In the genomic region with DNA sequence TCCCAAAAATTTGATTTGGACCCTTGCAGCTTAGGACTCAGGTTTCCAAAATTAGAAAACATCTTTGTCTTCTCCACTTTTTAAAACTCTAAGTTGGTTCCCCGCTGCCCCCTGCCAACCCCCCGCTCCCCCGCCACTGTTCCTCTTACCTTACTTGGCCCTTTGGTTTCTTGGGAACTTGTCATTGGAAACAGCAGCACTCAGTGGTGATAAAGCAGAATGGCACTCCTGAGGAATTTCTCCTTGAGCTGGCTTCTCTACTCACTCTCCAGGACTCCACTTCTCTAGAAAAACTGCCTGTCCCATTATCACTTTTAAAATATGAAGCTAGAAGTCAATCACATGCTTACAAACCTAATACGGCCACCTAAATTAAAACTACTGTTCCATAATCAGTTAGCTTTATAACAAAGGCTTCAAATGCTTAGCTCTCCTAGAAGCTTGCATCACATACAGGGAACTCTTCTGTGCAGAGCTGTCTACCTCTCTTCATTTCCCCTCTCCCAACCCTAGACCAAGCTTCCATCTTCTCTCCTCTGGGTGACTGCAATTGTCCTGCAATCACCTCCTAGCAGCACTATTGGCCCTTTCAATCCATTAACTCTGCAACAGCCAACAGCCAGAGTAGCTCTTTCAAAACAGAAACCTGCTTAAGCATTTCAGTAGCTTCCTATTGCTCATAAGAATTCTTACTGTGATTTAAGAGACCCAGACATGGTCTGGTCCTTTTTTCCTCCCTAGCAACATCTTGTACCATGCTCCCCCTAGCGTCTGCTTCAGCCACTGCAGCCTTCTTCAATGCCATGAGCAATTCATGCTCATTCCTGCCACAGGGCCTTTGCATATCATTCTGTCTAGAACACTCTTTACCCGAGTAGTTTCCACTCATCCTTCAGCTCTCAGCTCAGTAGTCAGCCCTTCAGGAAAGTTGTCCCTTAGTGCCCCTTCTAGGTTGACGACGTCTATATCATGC, we compare ENCODE assay signal across 8 cellular contexts. TPM values are rescaled to one million over a fixed set of nuclear protein-coding genes. Genes with fewer than 3 reads are reported as not detected.
DNase-seq lines count a peak whose midpoint lies in the region; TF ChIP-seq lines count a peak whose summit lies in the region.

No MANE protein-coding gene starts in this region.

- POLR2A ChIA-PET in HEK293T (lab: Yijun Ruan, JAX): interaction anchor here (0.9 to 1.1 kb wide), 3 partner anchors 15 to 415 kb away, joined by 3 read pairs; a partner anchor contains a TSS
- POLR2A ChIA-PET in MCF 10A (lab: Yijun Ruan, JAX): interaction anchor here (0.7 to 2.8 kb wide), 5 partner anchors 10 to 294 kb away, joined by 3 to 15 read pairs (median 4); a partner anchor contains a TSS

- no peak overlapping the region for H3K27ac Mint-ChIP-seq in MCF 10A (ENCODE audit: low read depth, unreplicated experiment)

- CTCF ChIA-PET in HEK293T (lab: Yijun Ruan, JAX) (interaction anchor here (0.6 to 2.0 kb wide), 27 partner anchors 8 to 415 kb away, joined by 3 to 14 read pairs (median 4); no protein-coding TSS in a partner anchor), MCF 10A (lab: Yijun Ruan, JAX) (interaction anchor here (0.5 to 5.6 kb wide), 74 partner anchors 8 to 1475 kb away, joined by 3 to 193 read pairs (median 4); a partner anchor contains a TSS)

- no peaks in the 10 kb centered on the region for H3K27me3 Mint-ChIP-seq in MCF 10A (ENCODE audit: insufficient read depth, unreplicated experiment)

- H3K9me3 Mint-ChIP-seq in MCF 10A (ENCODE audit: unreplicated experiment): no peaks in the 10 kb centered on the region

- peak; percentile 61 for DNase-seq in GM13977 (ENCODE audit: low spot score)
- DNase-seq in HEK293T (ENCODE audit: extremely low spot score): peak; percentile 65
- peak; percentile 31 for DNase-seq in NCI-H1048 (lab: John Stamatoyannopoulos, UW)
- DNase-seq in UCSD-AML1 (lab: John Stamatoyannopoulos, UW; ENCODE audit: unreplicated experiment): peak; percentile 56
- DNase-seq in MCF 10A (ENCODE audit: unreplicated experiment): peak; percentile 72
- peak; percentile 82 for DNase-seq in iris pigment epithelial cell (ENCODE audit: low read depth)
- DNase-seq in stimulated activated CD4-positive, alpha-beta T cell treated with anti-CD3 and anti-CD28 coated beads, Interleukin-15, amount 100 ng/mL, for 48 hours (ENCODE audit: low read depth in 2 of 2): peak; percentile 62 to 79
- no peak for DNase-seq in NCI-H187 (lab: John Stamatoyannopoulos, UW)

- intact Hi-C loops in MCF 10A (cut with micrococcal nuclease): loop anchor here (1.0 to 2.0 kb wide), 4 partner anchors 30 to 294 kb away; no protein-coding TSS in a partner anchor

- H3K36me3 Mint-ChIP-seq in MCF 10A (ENCODE audit: insufficient read depth, unreplicated experiment): no peaks in the 10 kb centered on the region

- TF ChIP-seq CTCF in GM13977 (IDR thresholded peaks at IDR 0.05; ENCODE audit: extremely low read depth, insufficient read depth, missing control alignments): peak; percentile 89
- peak; percentile 57 for TF ChIP-seq CTCF in MCF 10A (IDR thresholded peaks at IDR 0.05; ENCODE audit: unreplicated experiment)

- BruUV-seq in MCF 10A (replicated peaks; lab: Mats Ljungman, UMichigan): no TSS peak

- no peak overlapping the region for H3K4me3 Mint-ChIP-seq in MCF 10A (ENCODE audit: unreplicated experiment)

- in situ Hi-C loops in GM13977 (cut with MboI; ENCODE audit: low pct_unique_long_range_greater_than_20kb, low sequenced_read_pairs, unreplicated experiment): no loop called here

- no peaks in the 10 kb centered on the region for H3K4me1 Mint-ChIP-seq in MCF 10A (ENCODE audit: insufficient read depth, unreplicated experiment)

TF ChIP-seq in HEK293T, 16 proteins besides CTCF, POLR2A, EP300 and RAD21:
- TF ChIP-seq NFRKB (IDR thresholded peaks at IDR 0.05): no peak
- no peak for TF ChIP-seq HDGF (IDR thresholded peaks at IDR 0.05; ENCODE audit: borderline replicate concordance)
- TF ChIP-seq SUZ12 (IDR thresholded peaks at IDR 0.05): no peak
- TF ChIP-seq CTBP1 (IDR thresholded peaks at IDR 0.05; ENCODE audit: borderline replicate concordance): peak; percentile 34; the same call in 1 of the 2 replicates
TF ChIP-seq in HEK293T: peak in this region for 1.

RNA-seq across cellular contexts. Expression of a gene that starts 15.2 kb away (rescaled TPM):
- 5.4 and 7.5 TPM in 2 replicates for total RNA-seq in MCF 10A (2022)

Comparison
In these comparisons a context has a peak if more than half of its experiments do, and no peak if none do; other contexts are left out.
1. DNase-seq: peak in GM13977 (single experiment), HEK293T (single experiment), NCI-H1048 (single experiment), UCSD-AML1 (single experiment), MCF 10A (single experiment), iris pigment epithelial cell (single experiment) and stimulated activated CD4-positive, alpha-beta T cell treated with anti-CD3 and anti-CD28 coated beads, Interleukin-15, amount 100 ng/mL, for 48 hours (2 of 2); none in NCI-H187 (0 of 2).